Comparison of ENCODE assay signal across 8 cellular contexts in genomic region chr14:67819563-67820411, GRCh38. TPM values are rescaled to one million over a fixed set of nuclear protein-coding genes. Genes with fewer than 3 reads are reported as not detected.
DNase-seq lines count a peak whose midpoint lies in the region; ATAC-seq and TF ChIP-seq lines count a peak whose summit lies in the region.

Gene RAD51B, plus strand, starts transcription at chr14:67819779.

- peak within 1 kb of the TSS; percentile 73 for H3K9ac ChIP-seq in mucosa of stomach (ENCODE audit: low read length)

- no peaks in the 10 kb centered on the region for H3K27me3 ChIP-seq in mucosa of stomach (ENCODE audit: control insufficient read depth, insufficient read depth, low read length)

- no peaks in the 10 kb centered on the region for H3K36me3 ChIP-seq in mucosa of stomach (ENCODE audit: control insufficient read depth, insufficient read depth, low read length)

- H3K4me1 ChIP-seq in mucosa of stomach (ENCODE audit: control insufficient read depth, insufficient read depth, low read length) = peaks cover 13% of the 10 kb centered on the region

- peak within 1 kb of the TSS; percentile 66 for H3K4me3 ChIP-seq in Jurkat, Clone E6-1 (ENCODE audit: low read length)
- H3K4me3 ChIP-seq in mucosa of stomach (ENCODE audit: low read length) = peak within 1 kb of the TSS; percentile 87

- ATAC-seq in GM21529 (IDR thresholded peaks at IDR 0.05; ENCODE audit: unreplicated experiment) (peak; percentile 64), esophagus mucosa (peak; percentile 73)

- peak; percentile 46 for DNase-seq in DMS 273 treated with DMSO at 0.1 percent for 48 hours (lab: John Stamatoyannopoulos, UW)
- DNase-seq in Jurkat, Clone E6-1 (ENCODE audit: low read depth, low spot score) = peak; percentile 86
- peak; percentile 87 for DNase-seq in activated T-cell treated with anti-CD3 and anti-CD28 coated beads, Interleukin-2, amount 50 U/mL, for 1 hour
- DNase-seq in stimulated activated CD8-positive, alpha-beta memory T cell treated with anti-CD3 and anti-CD28 coated beads, Interleukin-4, amount 100 ng/mL, for 48 hours = peak; percentile 89

- H3K9me3 ChIP-seq in mucosa of stomach (ENCODE audit: control insufficient read depth, low read length) = no peaks in the 10 kb centered on the region

TF ChIP-seq in PFSK-1, 5 proteins besides CTCF, POLR2A, EP300 and RAD21:
- peak; percentile 85; the same call in 1 of the 2 replicates for TF ChIP-seq SIN3A (IDR thresholded peaks at IDR 0.05; ENCODE audit: borderline replicate concordance, insufficient read depth, low read length)
- TF ChIP-seq REST (IDR thresholded peaks at IDR 0.05; ENCODE audit: insufficient read depth in 1 of 2, low read depth in 2 of 2, low read length in 2 of 2) = no peak
- TF ChIP-seq POLR2AphosphoS5 (IDR thresholded peaks at IDR 0.05; ENCODE audit: low read depth, low read length) = peak; percentile 35; the same call in 1 of the 2 replicates

RNA-seq across cellular contexts. Expression of gene RAD51B, which starts in this region (rescaled TPM):
- 24.7 TPM for polyA plus RNA-seq in Jurkat, Clone E6-1 (2012; ENCODE audit: insufficient read depth, insufficient read length)
- 4.5 TPM for polyA plus RNA-seq in PFSK-1 (2012; ENCODE audit: insufficient read length, low read depth)
- total RNA-seq in esophagus mucosa = 12.2 TPM

Comparison
In these comparisons a context has a peak if more than half of its experiments do, and no peak if none do; other contexts are left out.
1. Peak in every context shown above with its lines: DNase-seq, ATAC-seq and H3K4me3 ChIP-seq.